10 cellular contexts compared by ENCODE assay signal in genomic region chr17:75665981-75666380, GRCh38. TPM values are rescaled to one million over a fixed set of nuclear protein-coding genes. Genes with fewer than 3 reads are reported as not detected.
A peak's percentile ranks its signal among the peaks of the same experiment; 100 is the strongest.
DNase-seq lines count a peak whose midpoint lies in the region; ATAC-seq and TF ChIP-seq lines count a peak whose summit lies in the region.
"Had no signal": no experiment of that assay in that cellular context is flagged by ENCODE, and none has a peak within 500 bp of the region (broad histone marks: within the 10 kb centered on the region; RNA-seq: fewer than 3 reads in every experiment).

No MANE protein-coding gene starts in this region.

- CTCF ChIA-PET in AG04450 (lab: Charles Lee) = interaction anchor here (1.0 to 4.4 kb wide), 4 partner anchors 10 to 88 kb away, joined by 5 to 49 read pairs (median 14); partner anchors contain the start of gene SMIM5

- no peak overlapping the region for H3K4me3 Mint-ChIP-seq in central memory CD8-positive, alpha-beta T cell
- H3K4me3 Mint-ChIP-seq in activated CD4-positive, alpha-beta T cell treated with anti-CD3 and anti-CD28 coated beads, Interleukin-2, amount 10 ng/mL, durations not matched to agents 24 days and 14 days = no peak overlapping the region

- ATAC-seq in central memory CD8-positive, alpha-beta T cell (replicated peaks; ENCODE audit: extremely low read depth, poor library complexity, severe bottlenecking) = no peak
- ATAC-seq in HG03108 (IDR thresholded peaks at IDR 0.05; ENCODE audit: unreplicated experiment) (no peak), HG02840 (IDR thresholded peaks at IDR 0.05; ENCODE audit: low FRiP score, unreplicated experiment) (no peak)

- H3K9ac ChIP-seq in HUES64 (ENCODE audit: low read depth, low read length) = peak overlapping the region; percentile 88; the same call in 1 of the 2 replicates

- H3K9me3 Mint-ChIP-seq in central memory CD8-positive, alpha-beta T cell = no peaks in the 10 kb centered on the region
- H3K9me3 Mint-ChIP-seq in activated CD4-positive, alpha-beta T cell treated with anti-CD3 and anti-CD28 coated beads, Interleukin-2, amount 10 ng/mL, durations not matched to agents 24 days and 14 days = no peaks in the 10 kb centered on the region

- POLR2A ChIA-PET in AG04450 (lab: Yijun Ruan, JAX) = interaction anchor here (1.3 kb wide), 1 partner anchor 33 kb away, joined by 7 read pairs; the partner anchor contains the start of gene SMIM5

- intact Hi-C loops in activated CD4-positive, alpha-beta T cell treated with anti-CD3 and anti-CD28 coated beads, Interleukin-2, amount 10 ng/mL, durations not matched to agents 24 days and 14 days (cut with micrococcal nuclease) = loop anchor here (2.0 kb wide), 1 partner anchor 77 kb away; no protein-coding TSS in a partner anchor

- peaks cover 25% of the 10 kb centered on the region for H3K36me3 Mint-ChIP-seq in central memory CD8-positive, alpha-beta T cell (ENCODE audit: insufficient read depth)
- peaks cover 27% of the 10 kb centered on the region for H3K36me3 Mint-ChIP-seq in activated CD4-positive, alpha-beta T cell treated with anti-CD3 and anti-CD28 coated beads, Interleukin-2, amount 10 ng/mL, durations not matched to agents 24 days and 14 days (ENCODE audit: low read depth)

- H3K27ac Mint-ChIP-seq in central memory CD8-positive, alpha-beta T cell (ENCODE audit: low read depth) = peak overlapping the region; percentile 72
- H3K27ac Mint-ChIP-seq in activated CD4-positive, alpha-beta T cell treated with anti-CD3 and anti-CD28 coated beads, Interleukin-2, amount 10 ng/mL, durations not matched to agents 24 days and 14 days = no peak overlapping the region

- DNase-seq in AG04450 (ENCODE audit: low read depth, low spot score) (no peak), cerebellar cortex (ENCODE audit: low spot score) (no peak)
- no peak for DNase-seq in central memory CD8-positive, alpha-beta T cell (ENCODE audit: low spot score in 2 of 2)
- no peak for DNase-seq in activated CD4-positive, alpha-beta T cell treated with anti-CD3 and anti-CD28 coated beads, Interleukin-2, amount 10 ng/mL, durations not matched to agents 24 days and 14 days
- DNase-seq: GF-D8, NCI-H187 had no signal

- 92% methylated on average over 10 of the region's 10 CpGs for WGBS in HUES64

- peaks cover 9% of the 10 kb centered on the region; the same call in 1 of the 2 replicates for H3K4me1 ChIP-seq in HUES64 (ENCODE audit: insufficient read depth, low read length)
- H3K4me1 ChIP-seq in muscle layer of duodenum (ENCODE audit: control insufficient read depth in 1 of 2, insufficient read depth in 2 of 2, low read length in 2 of 2) = peaks cover 17 to 20% of the 10 kb centered on the region in 2 donors

- H3K27ac ChIP-seq in AG04450 (ENCODE audit: low read depth, low read length) (no peak overlapping the region), HUES64 (ENCODE audit: low read depth, low read length) (no peak overlapping the region), muscle layer of duodenum (ENCODE audit: low read length) (peak overlapping the region; percentile 95)

- H3K36me3 ChIP-seq in HUES64 (ENCODE audit: insufficient read depth, low read length) (peaks cover 54% of the 10 kb centered on the region), muscle layer of duodenum (ENCODE audit: control insufficient read depth in 1 of 2, insufficient read depth in 2 of 2, low read length in 2 of 2) (peaks cover 23 to 53% of the 10 kb centered on the region in 2 donors)

- no peaks in the 10 kb centered on the region for H3K27me3 Mint-ChIP-seq in central memory CD8-positive, alpha-beta T cell
- no peaks in the 10 kb centered on the region for H3K27me3 Mint-ChIP-seq in activated CD4-positive, alpha-beta T cell treated with anti-CD3 and anti-CD28 coated beads, Interleukin-2, amount 10 ng/mL, durations not matched to agents 24 days and 14 days

- H3K9me3 ChIP-seq in AG04450 (ENCODE audit: control insufficient read depth, insufficient read depth, low read length) = no peaks in the 10 kb centered on the region
- no peaks in the 10 kb centered on the region for H3K9me3 ChIP-seq in HUES64 (ENCODE audit: insufficient read depth, low read depth, low read length)
- no peaks in the 10 kb centered on the region for H3K9me3 ChIP-seq in muscle layer of duodenum (ENCODE audit: control insufficient read depth in 1 of 2, low read length in 2 of 2)

- H3K4me1 Mint-ChIP-seq in central memory CD8-positive, alpha-beta T cell = peaks cover 20% of the 10 kb centered on the region
- H3K4me1 Mint-ChIP-seq in activated CD4-positive, alpha-beta T cell treated with anti-CD3 and anti-CD28 coated beads, Interleukin-2, amount 10 ng/mL, durations not matched to agents 24 days and 14 days = peaks cover 19% of the 10 kb centered on the region

- H3K4me3 ChIP-seq in AG04450 (ENCODE audit: low read depth, low read length) (peak overlapping the region; percentile 100), HUES64 (ENCODE audit: low read length) (peak overlapping the region; percentile 83), muscle layer of duodenum (ENCODE audit: low read depth in 1 of 2, low read length in 2 of 2) (peak overlapping the region; percentile 79 to 96)

- H3K27me3 ChIP-seq in AG04450 (ENCODE audit: control insufficient read depth, insufficient read depth, low read length) (no peaks in the 10 kb centered on the region), HUES64 (ENCODE audit: insufficient read depth, low read length) (no peaks in the 10 kb centered on the region), muscle layer of duodenum (ENCODE audit: low read depth, low read length) (no peaks in the 10 kb centered on the region)

- TF ChIP-seq CTCF in AG04450 (IDR thresholded peaks at IDR 0.05; ENCODE audit: low read depth, low read length) = no peak

RNA-seq across cellular contexts. Expression of gene RECQL5, which starts 1.0 kb away (rescaled TPM):
- 9.3 and 11.9 TPM in 2 replicates for polyA plus RNA-seq in AG04450 (2011; rRNA removed)
- 18.0 and 26.7 TPM in 2 replicates for polyA minus RNA-seq in AG04450 (2011; rRNA and poly(A)+ RNA removed)
- polyA plus RNA-seq in HUES64 (2013, experiment 1 of 2) = 17.7 TPM
- 21.7 TPM for polyA plus RNA-seq in HUES64 (2013, experiment 2 of 2)
- 34.2 and 34.4 TPM in 2 replicates for total RNA-seq in activated CD4-positive, alpha-beta T cell treated with anti-CD3 and anti-CD28 coated beads, Interleukin-2, amount 10 ng/mL, durations not matched to agents 24 days and 14 days

RNA-seq across cellular contexts. Expression of gene SAP30BP, which starts 1.2 kb away (rescaled TPM):
- polyA plus RNA-seq in AG04450 (2011; rRNA removed) = 74.2 and 75.4 TPM in 2 replicates
- polyA minus RNA-seq in AG04450 (2011; rRNA and poly(A)+ RNA removed) = 55.5 and 56.8 TPM in 2 replicates
- 66.7 TPM for polyA plus RNA-seq in HUES64 (2013, experiment 1 of 2)
- polyA plus RNA-seq in HUES64 (2013, experiment 2 of 2) = 66.8 TPM
- total RNA-seq in activated CD4-positive, alpha-beta T cell treated with anti-CD3 and anti-CD28 coated beads, Interleukin-2, amount 10 ng/mL, durations not matched to agents 24 days and 14 days = 109 and 115 TPM in 2 replicates

RNA-seq across cellular contexts. Expression of gene SMIM5, which starts 32.7 kb away (rescaled TPM):
- not detected in 2 replicates for polyA plus RNA-seq in AG04450 (2011; rRNA removed)
- not detected in 2 replicates for polyA minus RNA-seq in AG04450 (2011; rRNA and poly(A)+ RNA removed)
- not detected for polyA plus RNA-seq in HUES64 (2013, experiment 1 of 2)
- not detected for polyA plus RNA-seq in HUES64 (2013, experiment 2 of 2)
- total RNA-seq in activated CD4-positive, alpha-beta T cell treated with anti-CD3 and anti-CD28 coated beads, Interleukin-2, amount 10 ng/mL, durations not matched to agents 24 days and 14 days = 0.14 and 0.38 TPM in 2 replicates

RNA-seq across cellular contexts. Expression of gene ITGB4, which starts 55.3 kb away (rescaled TPM):
- polyA plus RNA-seq in AG04450 (2011; rRNA removed) = 0.21 and 0.31 TPM in 2 replicates
- polyA minus RNA-seq in AG04450 (2011; rRNA and poly(A)+ RNA removed) = 0.61 and 1.3 TPM in 2 replicates
- 2.0 TPM for polyA plus RNA-seq in HUES64 (2013, experiment 1 of 2)
- polyA plus RNA-seq in HUES64 (2013, experiment 2 of 2) = 1.1 TPM
- 0.71 and 1.8 TPM in 2 replicates for total RNA-seq in activated CD4-positive, alpha-beta T cell treated with anti-CD3 and anti-CD28 coated beads, Interleukin-2, amount 10 ng/mL, durations not matched to agents 24 days and 14 days
